Comparison of ENCODE assay signal across 24 cellular contexts in the genomic region with DNA sequence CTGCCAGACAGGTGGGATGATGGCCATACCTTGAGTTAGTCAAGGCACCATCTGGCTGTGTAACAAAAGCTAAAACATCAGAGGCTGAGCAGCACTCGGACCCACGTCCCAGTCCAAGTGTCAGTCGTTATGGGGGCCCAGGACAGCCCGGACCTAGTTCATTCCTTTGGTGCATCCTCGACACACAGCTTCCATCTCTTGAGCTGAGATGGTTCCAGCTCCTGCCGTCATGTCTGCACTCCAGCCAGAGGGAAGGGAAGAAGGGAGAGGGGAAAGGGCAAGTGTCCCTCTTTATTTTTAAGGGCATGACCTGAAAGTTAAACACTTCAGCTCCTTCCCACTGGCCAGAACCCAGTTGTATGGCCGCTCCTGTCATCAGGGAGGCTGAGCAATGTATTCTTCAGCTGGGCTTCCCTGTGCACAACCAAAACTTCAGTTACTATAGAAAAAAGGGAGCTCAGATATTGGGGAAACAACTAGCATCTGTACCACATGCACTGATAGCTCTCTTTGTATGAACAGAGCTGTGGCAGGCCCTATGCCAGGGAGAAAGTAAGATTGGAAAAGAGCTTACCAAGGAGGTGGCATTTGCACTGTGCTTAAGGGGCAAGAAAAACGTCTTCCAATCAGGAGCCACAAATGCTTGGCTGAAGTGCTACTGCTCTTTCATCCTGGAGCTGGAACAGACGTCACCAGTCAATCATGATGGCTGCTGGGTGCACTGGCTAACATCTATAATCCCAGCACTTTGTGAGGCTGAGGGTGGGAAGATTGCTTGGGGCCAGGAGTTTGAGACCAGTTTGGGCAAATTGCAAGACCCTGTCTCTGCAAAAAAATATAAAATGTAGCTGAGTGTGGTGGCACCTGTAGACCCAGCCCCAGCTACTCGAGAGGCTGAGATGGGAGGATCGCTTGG.
DNase-seq lines count a peak whose midpoint lies in the region; ATAC-seq and TF ChIP-seq lines count a peak whose summit lies in the region.
"Had no signal": no experiment of that assay in that cellular context is flagged by ENCODE, and none has a peak within 500 bp of the region (broad histone marks: within the 10 kb centered on the region; RNA-seq: fewer than 3 reads in every experiment).

No MANE protein-coding gene starts in this region.

- no peak overlapping the region for H3K4me3 ChIP-seq in Panc1 (ENCODE audit: low read depth in 2 of 2, low read length in 2 of 2)
- no peak overlapping the region for H3K4me3 ChIP-seq in esophagus muscularis mucosa
- H3K4me3 ChIP-seq in trophoblast cell (ENCODE audit: low read depth, low read length): peak overlapping the region; percentile 33
- H3K4me3 ChIP-seq: K562, spleen, thyroid gland had no signal

- H3K27ac ChIP-seq in Panc1 (ENCODE audit: low read length) (peak overlapping the region; percentile 5; the same call in 1 of the 2 replicates), esophagus muscularis mucosa (replicated peaks in 1 of 4) (peak overlapping the region in 1 of 4 donors; percentile 33), trophoblast cell (ENCODE audit: low read depth, low read length) (no peak overlapping the region)
- H3K27ac ChIP-seq: 22Rv1, epithelial cell of prostate, spleen, thyroid gland had no signal

- no peak for TF ChIP-seq EP300 in esophagus muscularis mucosa (IDR thresholded peaks at IDR 0.05)

- H3K4ac ChIP-seq in trophoblast cell (ENCODE audit: low read depth, low read length): no peak overlapping the region

- POLR2A ChIA-PET in Panc1 (lab: Charles Lee): no interaction called here

- ATAC-seq in Panc1 (no peak), HG03108 (IDR thresholded peaks at IDR 0.05; ENCODE audit: unreplicated experiment) (no peak)
- ATAC-seq: K562; stimulated activated naive B cell treated with anti-CD40 and anti-IgM and Interleukin-4, amounts not matched to agents 10 μg/mL and 1 μg/mL and 100 μg/mL, for 72 hours had no signal

- no peak overlapping the region for H4K91ac ChIP-seq in trophoblast cell (ENCODE audit: low read depth, low read length)

- in situ Hi-C loops in Panc1 (cut with HindIII; ENCODE audit: low pct_unique_long_range_greater_than_20kb, low sequenced_read_pairs): no loop called here

- no peaks in the 10 kb centered on the region for H3K27me3 ChIP-seq in Panc1 (ENCODE audit: control insufficient read depth, insufficient read depth, low read length)
- H3K27me3 ChIP-seq in esophagus muscularis mucosa: no peaks in the 10 kb centered on the region
- no peaks in the 10 kb centered on the region for H3K27me3 ChIP-seq in trophoblast cell (ENCODE audit: insufficient read depth, low read length)
- H3K27me3 ChIP-seq: spleen, thyroid gland had no signal

- 72% methylated on average over 11 of the region's 11 CpGs for WGBS in esophagus muscularis mucosa
- no CpG with 5 or more reads among the region's 11 CpGs for WGBS in trophoblast cell (ENCODE audit: extremely low coverage, insufficient coverage, insufficient read length)

- no peaks in the 10 kb centered on the region for H3K36me3 ChIP-seq in Panc1 (ENCODE audit: control insufficient read depth, insufficient read depth, low read length)
- no peaks in the 10 kb centered on the region for H3K36me3 ChIP-seq in esophagus muscularis mucosa
- no peaks in the 10 kb centered on the region for H3K36me3 ChIP-seq in trophoblast cell (ENCODE audit: control insufficient read depth in 1 of 2, insufficient read depth in 2 of 2, low read length in 2 of 2)
- H3K36me3 ChIP-seq: thyroid gland had no signal

- TF ChIP-seq CTCF in Panc1 (IDR thresholded peaks at IDR 0.05) (no peak), esophagus muscularis mucosa (IDR thresholded peaks at IDR 0.05) (no peak)

- TF ChIP-seq POLR2A in esophagus muscularis mucosa (IDR thresholded peaks at IDR 0.05; ENCODE audit: low read depth): no peak

- H2AFZ ChIP-seq in trophoblast cell (ENCODE audit: insufficient read depth, low read length, poor library complexity): no peak overlapping the region

- H3K9me3 ChIP-seq in Panc1 (ENCODE audit: control insufficient read depth, insufficient read depth, low read depth, low read length): 0 out of 2 replicates have a peak, but pooled peaks cover 5% of the 10 kb centered on the region
- no peaks in the 10 kb centered on the region for H3K9me3 ChIP-seq in esophagus muscularis mucosa
- H3K9me3 ChIP-seq in trophoblast cell (ENCODE audit: insufficient read depth, low read depth, low read length): peaks cover 6% of the 10 kb centered on the region
- H3K9me3 ChIP-seq: spleen, thyroid gland had no signal

- no peak overlapping the region for H2BK12ac ChIP-seq in trophoblast cell (ENCODE audit: low read length)

- H4K8ac ChIP-seq in trophoblast cell (ENCODE audit: low read depth, low read length): no peak overlapping the region

- H3K4me1 ChIP-seq in Panc1 (ENCODE audit: control insufficient read depth, insufficient read depth, low read length) (peaks cover 49% of the 10 kb centered on the region), esophagus muscularis mucosa (peaks cover 16 to 59% (median 41%) of the 10 kb centered on the region in 4 donors), trophoblast cell (ENCODE audit: control insufficient read depth in 1 of 2, insufficient read depth in 2 of 2, low read length in 2 of 2) (peaks cover 0 to 4% of the 10 kb centered on the region in 2 experiments)

- intact Hi-C loops in Panc1 (cut with micrococcal nuclease; ENCODE audit: unreplicated experiment) (no loop called here), esophagus muscularis mucosa (cut with DNase I) (no loop called here)

- no peak overlapping the region for H3K23ac ChIP-seq in trophoblast cell (ENCODE audit: low read length)

- H3K79me1 ChIP-seq in trophoblast cell (ENCODE audit: low read length): no peaks in the 10 kb centered on the region

- no peak overlapping the region for H2AK5ac ChIP-seq in trophoblast cell (ENCODE audit: low read length)

- H3K79me2 ChIP-seq in trophoblast cell (ENCODE audit: control insufficient read depth, insufficient read depth, low read length, poor library complexity): no peaks in the 10 kb centered on the region

- H3K9ac ChIP-seq in trophoblast cell (ENCODE audit: low read length): no peak overlapping the region

- H2BK5ac ChIP-seq in trophoblast cell (ENCODE audit: low read depth, low read length, poor library complexity): no peak overlapping the region

- no peak overlapping the region for H3K14ac ChIP-seq in trophoblast cell (ENCODE audit: low read length)

- TSS peak; percentile 17 for BruUV-seq in Panc1 (replicated peaks; lab: Mats Ljungman, UMichigan)

- H3K18ac ChIP-seq in trophoblast cell (ENCODE audit: low read length): no peak overlapping the region

- no peak overlapping the region for H2BK120ac ChIP-seq in trophoblast cell (ENCODE audit: insufficient read depth, low read length, poor library complexity)

- CTCF ChIA-PET in Panc1 (lab: Charles Lee): no interaction called here

- H4K12ac ChIP-seq in trophoblast cell (ENCODE audit: low read depth, low read length): no peak overlapping the region

- H3K4me2 ChIP-seq in trophoblast cell (ENCODE audit: low read length): no peak overlapping the region

- peak; percentile 46 for DNase-seq in activated CD8-positive, alpha-beta memory T cell treated with anti-CD3 and anti-CD28 coated beads for 24 hours
- DNase-seq in activated CD8-positive, alpha-beta memory T cell treated with anti-CD3 and anti-CD28 coated beads, Interleukin-2, amount 50 U/mL, for 4 hours: no peak
- no peak for DNase-seq in Panc1 (ENCODE audit: low read depth, low spot score)
- peak; percentile 62 for DNase-seq in esophagus muscularis mucosa (ENCODE audit: extremely low spot score)
- no peak for DNase-seq in trophoblast cell
- no peak for DNase-seq in SKM-1 treated with dmso at 0.1 percent for 144 hours (lab: John Stamatoyannopoulos, UW; ENCODE audit: unreplicated experiment)
- no peak for DNase-seq in COLO668 (lab: John Stamatoyannopoulos, UW; ENCODE audit: unreplicated experiment)
- DNase-seq: activated naive CD4-positive, alpha-beta T cell treated with anti-CD3 and anti-CD28 coated beads, Interleukin-2, amount 50 U/mL, for 16 hours; CD4-positive, CD25-positive, alpha-beta regulatory T cell; H9; mesenchymal stem cell; MM.1S; NCI-H1417 treated with DMSO at 0.1 percent for 48 hours; NCI-H2081 treated with DMSO at 0.1 percent for 48 hours; NCI-H446; NCI-H82; spleen; stimulated activated CD4-positive, alpha-beta T cell treated with anti-CD3 and anti-CD28 coated beads, Interleukin-4, amount 100 ng/mL, for 1 hour; stimulated activated naive B cell treated with anti-CD40 and anti-IgM and Interleukin-4, amounts not matched to agents 10 μg/mL and 1 μg/mL and 100 μg/mL, for 72 hours had no signal

Comparison
In these comparisons a context has a peak if more than half of its experiments do, and no peak if none do; other contexts are left out.
1. DNase-seq: peak in activated CD8-positive, alpha-beta memory T cell treated with anti-CD3 and anti-CD28 coated beads for 24 hours (single experiment) and esophagus muscularis mucosa (single experiment); none in activated CD8-positive, alpha-beta memory T cell treated with anti-CD3 and anti-CD28 coated beads, Interleukin-2, amount 50 U/mL, for 4 hours (single experiment), Panc1 (single experiment), trophoblast cell (0 of 2), SKM-1 treated with dmso at 0.1 percent for 144 hours (single experiment) and COLO668 (single experiment).